ENCODE assay signal across 8 cellular contexts in genomic region chr1:154972517-154973343, GRCh38. TPM values are rescaled to one million over a fixed set of nuclear protein-coding genes. Genes with fewer than 3 reads are reported as not detected.
DNase-seq lines count a peak whose midpoint lies in the region; ATAC-seq and TF ChIP-seq lines count a peak whose summit lies in the region.

No MANE protein-coding gene starts in this region.

- 12 to 22% (median 19%) methylated on average over 18 of the region's 18 CpGs for WGBS in heart left ventricle, 4 donors

- H3K27ac ChIP-seq in heart left ventricle, result peak overlapping the region; percentile 92 to 99 (median 99)

- H3K27me3 Mint-ChIP-seq in activated CD4-positive, alpha-beta T cell treated with anti-CD3 and anti-CD28 coated beads, Interleukin-2, amount 10 ng/mL, durations not matched to agents 7 days and 5 days, result no peaks in the 10 kb centered on the region

- TF ChIP-seq CTCF in WI38 (IDR thresholded peaks at IDR 0.05; ENCODE audit: low read depth, low read length) (no peak), heart left ventricle (IDR thresholded peaks at IDR 0.05) (no peak)

- peaks cover 22 to 72% (median 55%) of the 10 kb centered on the region in 12 donors for H3K4me1 ChIP-seq in heart left ventricle

- DNase-seq in Right ventricle myocardium superior, result peak; percentile 68
- no peak for DNase-seq in cardiac septum (ENCODE audit: low spot score)
- peak in 3 of 5 donors; percentile 66 to 81 (median 69) for DNase-seq in heart left ventricle
- DNase-seq in pulmonary artery endothelial cell (ENCODE audit: low read depth, low spot score), result peak; percentile 92
- no peak for DNase-seq in SIG-M5 treated with dmso at 0.1 percent for 504 hours (lab: John Stamatoyannopoulos, UW; ENCODE audit: unreplicated experiment)
- no peak for DNase-seq in activated CD4-positive, alpha-beta T cell treated with anti-CD3 and anti-CD28 coated beads, Interleukin-2, amount 10 ng/mL, durations not matched to agents 7 days and 5 days

- H3K27me3 ChIP-seq in heart left ventricle, result no peaks in the 10 kb centered on the region

- H3K4me3 Mint-ChIP-seq in activated CD4-positive, alpha-beta T cell treated with anti-CD3 and anti-CD28 coated beads, Interleukin-2, amount 10 ng/mL, durations not matched to agents 7 days and 5 days, result no peak overlapping the region

- peaks cover 43% of the 10 kb centered on the region for H3K4me1 Mint-ChIP-seq in activated CD4-positive, alpha-beta T cell treated with anti-CD3 and anti-CD28 coated beads, Interleukin-2, amount 10 ng/mL, durations not matched to agents 7 days and 5 days

- intact Hi-C loops in Right ventricle myocardium superior (cut with DNase I), result loop anchor here (5.0 kb wide), 1 partner anchor 45 kb away; no protein-coding TSS in a partner anchor
- intact Hi-C loops in cardiac septum (cut with DNase I), result loop anchor here (2.0 kb wide), 1 partner anchor 44 kb away; no protein-coding TSS in a partner anchor
- intact Hi-C loops in heart left ventricle (cut with DNase I), result loop anchor here in 3 of 10 donors (5.0 kb wide), 3 partner anchors 35 to 80 kb away; partner anchors contain the start of genes ADAM15 (in 1 of the 3) and PMVK (in 1 of the 3)

- no peaks in the 10 kb centered on the region for H3K9me3 ChIP-seq in heart left ventricle

- H3K9me3 Mint-ChIP-seq in activated CD4-positive, alpha-beta T cell treated with anti-CD3 and anti-CD28 coated beads, Interleukin-2, amount 10 ng/mL, durations not matched to agents 7 days and 5 days, result no peaks in the 10 kb centered on the region

- ATAC-seq in Right ventricle myocardium superior (ENCODE audit: poor library complexity) (no peak), heart left ventricle (no peak), HG02981 (IDR thresholded peaks at IDR 0.05; ENCODE audit: unreplicated experiment) (no peak)

- POLR2A ChIA-PET in activated CD4-positive, alpha-beta T cell treated with anti-CD3 and anti-CD28 coated beads, Interleukin-2, amount 10 ng/mL, durations not matched to agents 7 days and 5 days (lab: Charles Lee), result interaction anchor here (1.6 kb wide), 1 partner anchor 22 kb away, joined by 6 read pairs; no protein-coding TSS in a partner anchor

- peaks cover 32% of the 10 kb centered on the region for H3K36me3 Mint-ChIP-seq in activated CD4-positive, alpha-beta T cell treated with anti-CD3 and anti-CD28 coated beads, Interleukin-2, amount 10 ng/mL, durations not matched to agents 7 days and 5 days (ENCODE audit: low read depth)

- peak in 1 of 2 donors; percentile 40 for TF ChIP-seq POLR2A in heart left ventricle (IDR thresholded peaks at IDR 0.05)

- H3K36me3 ChIP-seq in heart left ventricle, result peaks cover 0 to 20% (median 7%) of the 10 kb centered on the region in 9 donors

- CTCF ChIA-PET in activated CD4-positive, alpha-beta T cell treated with anti-CD3 and anti-CD28 coated beads, Interleukin-2, amount 10 ng/mL, durations not matched to agents 7 days and 5 days (lab: Charles Lee), result interaction anchor here (0.6 to 6.4 kb wide), 11 partner anchors 11 to 89 kb away, joined by 3 to 26 read pairs (median 5); partner anchors contain the start of genes FLAD1, PBXIP1, PMVK and PYGO2

- no peak overlapping the region for H3K27ac Mint-ChIP-seq in activated CD4-positive, alpha-beta T cell treated with anti-CD3 and anti-CD28 coated beads, Interleukin-2, amount 10 ng/mL, durations not matched to agents 7 days and 5 days

- H3K4me3 ChIP-seq in WI38 (ENCODE audit: low read depth, low read length), result peak overlapping the region; percentile 89
- H3K4me3 ChIP-seq in heart left ventricle, result peak overlapping the region; percentile 51 to 84 (median 74)

RNA-seq across cellular contexts. Expression of gene CKS1B, which starts 1.8 kb away (rescaled TPM):
- total RNA-seq in Right ventricle myocardium superior (15.5 TPM), cardiac septum (16.0 TPM), heart left ventricle (10 to 100 TPM; 11.0 to 30.0 (median 16.7) TPM), pulmonary artery endothelial cell (78.0 and 143 TPM in 2 replicates)
- 10 to 100 TPM in 1 of 2 donors, 1 to 10 TPM in 1; 6.8 to 48.9 TPM for polyA plus RNA-seq in heart left ventricle
- 100 to 1,000 TPM; 147 to 157 TPM for total RNA-seq in activated CD4-positive, alpha-beta T cell treated with anti-CD3 and anti-CD28 coated beads, Interleukin-2, amount 10 ng/mL, durations not matched to agents 7 days and 5 days

RNA-seq across cellular contexts. Expression of gene SHC1, which starts 2.2 kb away (rescaled TPM):
- total RNA-seq in Right ventricle myocardium superior (52.7 TPM), cardiac septum (70.5 TPM), heart left ventricle (100 to 1,000 TPM in 1 of 9 donors, 10 to 100 TPM in 8; 38.8 to 115 (median 62.4) TPM), pulmonary artery endothelial cell (186 and 321 TPM in 2 replicates)
- 10 to 100 TPM; 23.6 to 93.7 TPM for polyA plus RNA-seq in heart left ventricle
- 100 to 1,000 TPM in 1 of 2 experiments, 10 to 100 TPM in 1; 75.1 to 104 TPM for total RNA-seq in activated CD4-positive, alpha-beta T cell treated with anti-CD3 and anti-CD28 coated beads, Interleukin-2, amount 10 ng/mL, durations not matched to agents 7 days and 5 days

RNA-seq across cellular contexts. Expression of gene FLAD1, which starts 10.4 kb away (rescaled TPM):
- total RNA-seq in Right ventricle myocardium superior (34.7 TPM), cardiac septum (22.2 TPM), heart left ventricle (10 to 100 TPM; 19.4 to 35.0 (median 27.4) TPM), pulmonary artery endothelial cell (29.5 TPM in 2 replicates)
- 10 to 100 TPM; 22.3 to 50.7 TPM for polyA plus RNA-seq in heart left ventricle
- 10 to 100 TPM; 41.2 to 41.3 TPM for total RNA-seq in activated CD4-positive, alpha-beta T cell treated with anti-CD3 and anti-CD28 coated beads, Interleukin-2, amount 10 ng/mL, durations not matched to agents 7 days and 5 days

RNA-seq across cellular contexts. Expression of gene PYGO2, which starts 11.1 kb away (rescaled TPM):
- total RNA-seq in Right ventricle myocardium superior (13.2 TPM), cardiac septum (16.9 TPM), heart left ventricle (10 to 100 TPM; 10.7 to 19.2 (median 16.3) TPM), pulmonary artery endothelial cell (6.3 and 7.2 TPM in 2 replicates)
- polyA plus RNA-seq in heart left ventricle, result 10 to 100 TPM in 1 of 2 donors, 1 to 10 TPM in 1; 9.7 to 18.0 TPM
- total RNA-seq in activated CD4-positive, alpha-beta T cell treated with anti-CD3 and anti-CD28 coated beads, Interleukin-2, amount 10 ng/mL, durations not matched to agents 7 days and 5 days, result 10 to 100 TPM; 50.0 to 50.2 TPM

RNA-seq across cellular contexts. Expression of gene PBXIP1, which starts 16.8 kb away (rescaled TPM):
- total RNA-seq in Right ventricle myocardium superior (49.2 TPM), cardiac septum (49.1 TPM), heart left ventricle (10 to 100 TPM; 38.2 to 70.4 (median 51.7) TPM), pulmonary artery endothelial cell (78.0 and 94.9 TPM in 2 replicates)
- 10 to 100 TPM; 36.9 to 38.2 TPM for polyA plus RNA-seq in heart left ventricle
- 10 to 100 TPM; 74.6 to 92.0 TPM for total RNA-seq in activated CD4-positive, alpha-beta T cell treated with anti-CD3 and anti-CD28 coated beads, Interleukin-2, amount 10 ng/mL, durations not matched to agents 7 days and 5 days

Comparison
In these comparisons a context has a peak if more than half of its experiments do, and no peak if none do; other contexts are left out.
1. DNase-seq: peak in Right ventricle myocardium superior (single experiment), heart left ventricle (3 of 5) and pulmonary artery endothelial cell (single experiment); none in cardiac septum (single experiment), SIG-M5 treated with dmso at 0.1 percent for 504 hours (single experiment) and activated CD4-positive, alpha-beta T cell treated with anti-CD3 and anti-CD28 coated beads, Interleukin-2, amount 10 ng/mL, durations not matched to agents 7 days and 5 days (single experiment).